ENCODE assay signal across 1 cellular context in the genomic region with DNA sequence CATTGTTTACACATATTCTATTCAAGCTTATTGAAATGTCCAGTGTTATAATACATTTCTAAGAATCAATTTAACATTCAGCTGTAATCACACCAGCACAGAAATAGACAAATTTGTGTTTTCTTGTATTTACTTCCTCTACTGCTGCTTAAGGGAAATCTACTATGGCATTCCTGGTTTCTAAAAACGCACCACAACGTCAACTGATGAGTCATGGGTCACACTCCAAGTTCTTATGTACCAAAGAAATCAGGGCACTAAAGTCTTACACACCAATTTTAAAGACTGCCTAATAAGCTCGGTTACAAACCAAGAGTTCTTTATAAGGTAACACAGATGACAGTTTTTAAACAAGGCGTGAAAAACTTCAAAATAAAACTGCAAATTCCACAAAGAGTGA.
TF ChIP-seq lines count a peak whose summit lies in the region.

No MANE protein-coding gene starts in this region.

TF ChIP-seq in HepG2, 621 proteins besides CTCF, POLR2A, EP300 and RAD21:
- TF ChIP-seq ZNF329 (CRISPR knock-in tag; IDR thresholded peaks at IDR 0.05; ENCODE audit: low read depth), result no peak
- TF ChIP-seq ZBTB43 (CRISPR knock-in tag; conservative IDR thresholded peaks at IDR 0.05), result peak; percentile 75
- TF ChIP-seq ZNF615 (CRISPR knock-in tag; IDR thresholded peaks at IDR 0.05; ENCODE audit: borderline replicate concordance), result no peak
- TF ChIP-seq KDM6A (CRISPR knock-in tag; IDR thresholded peaks at IDR 0.05; ENCODE audit: low read depth), result no peak
- peak; percentile 52; the same call in 1 of the 2 replicates for TF ChIP-seq FOSL1 (CRISPR knock-in tag; IDR thresholded peaks at IDR 0.05; ENCODE audit: borderline replicate concordance)
- no peak for TF ChIP-seq SIN3B (IDR thresholded peaks at IDR 0.05; ENCODE audit: low read length)
- no peak for TF ChIP-seq ZNF451 (CRISPR knock-in tag; IDR thresholded peaks at IDR 0.05)
- TF ChIP-seq MLLT10 (CRISPR knock-in tag; IDR thresholded peaks at IDR 0.05), result no peak
- 0 out of 2 replicates have a peak, but pooled peaks have one; percentile 20 for TF ChIP-seq POGZ (CRISPR knock-in tag; IDR thresholded peaks at IDR 0.05)
- TF ChIP-seq CREB1 (IDR thresholded peaks at IDR 0.05), result 0 out of 2 replicates have a peak, but pooled peaks have one; percentile 42
- TF ChIP-seq CREB1 (CRISPR knock-in tag; IDR thresholded peaks at IDR 0.05), result peak; percentile 51
- TF ChIP-seq FOSL2 (CRISPR knock-in tag; IDR thresholded peaks at IDR 0.05), result peak; percentile 87
- TF ChIP-seq SRSF1 (optimal IDR thresholded peaks at IDR 0.05; ENCODE audit: low read depth, low read length), result no peak
- TF ChIP-seq ZC3H13 (CRISPR knock-in tag; IDR thresholded peaks at IDR 0.05), result no peak
- 0 out of 2 replicates have a peak, but pooled peaks have one; percentile 7 for TF ChIP-seq MAFF (IDR thresholded peaks at IDR 0.05; ENCODE audit: low read depth, low read length)
- peak; percentile 53 for TF ChIP-seq ARID5B (CRISPR knock-in tag; IDR thresholded peaks at IDR 0.05)
- TF ChIP-seq ZNF749 (CRISPR knock-in tag; IDR thresholded peaks at IDR 0.05; ENCODE audit: borderline replicate concordance), result no peak
- no peak for TF ChIP-seq KMT2B (CRISPR knock-in tag; IDR thresholded peaks at IDR 0.05)
- TF ChIP-seq ZFYVE20 (CRISPR knock-in tag; IDR thresholded peaks at IDR 0.05; ENCODE audit: borderline replicate concordance, low read depth), result no peak
- no peak for TF ChIP-seq ERF (CRISPR knock-in tag; IDR thresholded peaks at IDR 0.05)
- TF ChIP-seq BCL6 (CRISPR knock-in tag; IDR thresholded peaks at IDR 0.05), result no peak
- TF ChIP-seq ELF3 (CRISPR knock-in tag; IDR thresholded peaks at IDR 0.05), result peak; percentile 69
- TF ChIP-seq NONO (IDR thresholded peaks at IDR 0.05), result no peak
- TF ChIP-seq NONO (CRISPR knock-in tag; conservative IDR thresholded peaks at IDR 0.05), result no peak
- no peak for TF ChIP-seq TEAD2 (CRISPR knock-in tag; IDR thresholded peaks at IDR 0.05)
- no peak for TF ChIP-seq AHR (CRISPR knock-in tag; IDR thresholded peaks at IDR 0.05)
- peak; percentile 26; the same call in 1 of the 2 replicates for TF ChIP-seq CREM (IDR thresholded peaks at IDR 0.05)
- no peak for TF ChIP-seq CREM (CRISPR knock-in tag; IDR thresholded peaks at IDR 0.05)
- no peak for TF ChIP-seq ZBTB2 (CRISPR knock-in tag; IDR thresholded peaks at IDR 0.05; ENCODE audit: low read depth)
- no peak for TF ChIP-seq ZMYM3 (CRISPR knock-in tag; IDR thresholded peaks at IDR 0.05)
- no peak for TF ChIP-seq TFE3 (CRISPR knock-in tag; IDR thresholded peaks at IDR 0.05)
- TF ChIP-seq HMG20A (CRISPR knock-in tag; IDR thresholded peaks at IDR 0.05; ENCODE audit: borderline replicate concordance), result peak; percentile 27; the same call in 1 of the 2 replicates
- TF ChIP-seq ZNF3 (CRISPR knock-in tag; IDR thresholded peaks at IDR 0.05), result no peak
- TF ChIP-seq JUND (CRISPR knock-in tag; IDR thresholded peaks at IDR 0.05), result 0 out of 2 replicates have a peak, but pooled peaks have one; percentile 35
- peak; percentile 14; the same call in 1 of the 2 replicates for TF ChIP-seq ATF3 (CRISPR knock-in tag; IDR thresholded peaks at IDR 0.05)
- TF ChIP-seq SP5 (CRISPR knock-in tag; IDR thresholded peaks at IDR 0.05; ENCODE audit: borderline replicate concordance, low read depth), result no peak
- peak; percentile 47; the same call in 1 of the 2 replicates for TF ChIP-seq AHDC1 (CRISPR knock-in tag; IDR thresholded peaks at IDR 0.05; ENCODE audit: borderline replicate concordance)
- no peak for TF ChIP-seq HES4 (CRISPR knock-in tag; IDR thresholded peaks at IDR 0.05; ENCODE audit: borderline replicate concordance)
- no peak for TF ChIP-seq ZNF577 (CRISPR knock-in tag; IDR thresholded peaks at IDR 0.05; ENCODE audit: borderline replicate concordance, low read depth)
- TF ChIP-seq ZFP36L2 (CRISPR knock-in tag; IDR thresholded peaks at IDR 0.05), result no peak
